In the genomic region with DNA sequence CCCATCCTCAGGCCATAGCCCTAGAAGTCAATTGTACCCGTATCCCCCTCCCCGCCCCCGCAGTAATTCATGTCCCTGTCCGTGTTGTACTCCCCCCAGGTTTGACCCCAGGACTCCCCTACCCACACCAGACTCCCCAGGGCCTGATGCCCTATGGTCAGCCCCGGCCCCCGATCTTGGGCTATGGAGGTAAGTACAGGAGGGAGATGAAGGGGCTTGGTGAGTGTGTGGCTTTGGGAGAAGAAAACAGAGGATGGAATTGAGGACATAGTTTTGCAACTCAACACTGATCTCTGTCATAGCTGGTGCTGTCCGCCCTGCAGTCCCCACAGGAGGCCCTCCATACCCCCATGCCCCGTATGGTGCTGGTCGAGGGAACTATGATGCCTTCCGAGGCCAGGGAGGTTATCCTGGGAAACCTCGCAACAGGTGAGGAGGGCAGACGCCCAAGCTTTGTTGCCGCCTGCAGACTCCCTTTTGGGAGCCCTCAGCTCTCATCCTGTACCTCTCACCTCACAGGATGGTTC, we compare ENCODE assay signal across 2 cellular contexts.
TF ChIP-seq lines count a peak whose summit lies in the region.

No MANE protein-coding gene starts in this region.

TF ChIP-seq in SK-N-SH, 30 proteins besides CTCF, POLR2A, EP300 and RAD21:
- TF ChIP-seq GATA2 (CRISPR knock-in tag; IDR thresholded peaks at IDR 0.05) (no peak), NRF1 (IDR thresholded peaks at IDR 0.05; ENCODE audit: low read depth, low read length) (no peak), FOSL2 (IDR thresholded peaks at IDR 0.05; ENCODE audit: borderline replicate concordance, low read depth) (no peak), RXRA (IDR thresholded peaks at IDR 0.05; ENCODE audit: borderline replicate concordance, low read depth) (no peak)
- TF ChIP-seq, protein P1, sequence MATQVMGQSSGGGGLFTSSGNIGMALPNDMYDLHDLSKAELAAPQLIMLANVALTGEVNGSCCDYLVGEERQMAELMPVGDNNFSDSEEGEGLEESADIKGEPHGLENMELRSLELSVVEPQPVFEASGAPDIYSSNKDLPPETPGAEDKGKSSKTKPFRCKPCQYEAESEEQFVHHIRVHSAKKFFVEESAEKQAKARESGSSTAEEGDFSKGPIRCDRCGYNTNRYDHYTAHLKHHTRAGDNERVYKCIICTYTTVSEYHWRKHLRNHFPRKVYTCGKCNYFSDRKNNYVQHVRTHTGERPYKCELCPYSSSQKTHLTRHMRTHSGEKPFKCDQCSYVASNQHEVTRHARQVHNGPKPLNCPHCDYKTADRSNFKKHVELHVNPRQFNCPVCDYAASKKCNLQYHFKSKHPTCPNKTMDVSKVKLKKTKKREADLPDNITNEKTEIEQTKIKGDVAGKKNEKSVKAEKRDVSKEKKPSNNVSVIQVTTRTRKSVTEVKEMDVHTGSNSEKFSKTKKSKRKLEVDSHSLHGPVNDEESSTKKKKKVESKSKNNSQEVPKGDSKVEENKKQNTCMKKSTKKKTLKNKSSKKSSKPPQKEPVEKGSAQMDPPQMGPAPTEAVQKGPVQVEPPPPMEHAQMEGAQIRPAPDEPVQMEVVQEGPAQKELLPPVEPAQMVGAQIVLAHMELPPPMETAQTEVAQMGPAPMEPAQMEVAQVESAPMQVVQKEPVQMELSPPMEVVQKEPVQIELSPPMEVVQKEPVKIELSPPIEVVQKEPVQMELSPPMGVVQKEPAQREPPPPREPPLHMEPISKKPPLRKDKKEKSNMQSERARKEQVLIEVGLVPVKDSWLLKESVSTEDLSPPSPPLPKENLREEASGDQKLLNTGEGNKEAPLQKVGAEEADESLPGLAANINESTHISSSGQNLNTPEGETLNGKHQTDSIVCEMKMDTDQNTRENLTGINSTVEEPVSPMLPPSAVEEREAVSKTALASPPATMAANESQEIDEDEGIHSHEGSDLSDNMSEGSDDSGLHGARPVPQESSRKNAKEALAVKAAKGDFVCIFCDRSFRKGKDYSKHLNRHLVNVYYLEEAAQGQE (IDR thresholded peaks at IDR 0.05; ENCODE audit: low read depth, low read length): no peak

TF ChIP-seq in SK-N-SH treated with all-trans-retinoic acid at 6 μM for 48 hours, 23 proteins besides CTCF, POLR2A, EP300 and RAD21:
- TF ChIP-seq TCF4 (CRISPR knock-in tag; IDR thresholded peaks at IDR 0.05; ENCODE audit: borderline replicate concordance) (no peak), ZNF565 (CRISPR knock-in tag; conservative IDR thresholded peaks at IDR 0.05; ENCODE audit: low read depth) (no peak)
